In the genomic region with DNA sequence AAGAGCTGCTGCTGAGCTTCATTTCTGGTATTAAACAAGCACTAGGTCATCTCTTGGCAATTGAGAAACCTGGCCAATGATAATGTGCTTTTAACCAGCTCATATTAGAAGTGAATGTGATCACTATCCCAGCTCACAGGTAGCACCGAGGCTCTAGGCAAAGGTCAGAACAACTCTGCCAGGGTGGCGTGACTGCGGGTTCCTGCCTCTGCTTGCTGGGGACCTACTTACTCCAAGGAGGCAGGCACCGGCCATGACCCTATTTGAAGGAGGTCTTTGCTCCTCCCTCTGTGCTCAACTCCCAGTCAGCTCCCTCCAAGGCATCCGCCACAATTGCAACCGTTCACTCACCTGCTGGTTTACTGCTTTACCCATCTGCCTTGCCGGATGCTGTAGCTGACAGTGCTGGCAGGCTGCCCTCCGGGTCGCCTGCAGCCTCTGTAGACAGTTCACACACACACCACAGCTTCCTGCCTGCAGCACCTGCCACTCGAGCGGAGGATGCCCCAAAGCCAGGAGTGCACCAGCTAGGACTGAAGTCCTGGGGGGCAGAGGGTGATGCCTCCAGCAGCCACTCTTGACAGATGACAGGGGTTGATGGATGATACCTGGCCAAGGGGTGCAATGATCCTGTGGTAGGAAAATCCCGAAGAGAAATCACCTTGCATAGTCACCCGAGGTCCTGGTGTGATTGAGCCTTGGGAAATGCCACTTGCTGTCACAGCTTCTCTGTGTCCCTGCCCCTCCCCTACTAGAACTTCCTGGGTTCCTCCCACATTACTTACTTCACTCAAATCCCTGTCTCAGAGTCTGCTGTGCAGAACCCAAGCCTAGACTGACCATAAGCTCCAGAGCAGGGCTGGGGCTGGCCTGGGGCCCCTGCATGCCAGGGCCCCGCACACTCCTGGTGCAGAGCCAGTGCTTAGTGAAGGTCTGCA, we compare ENCODE assay signal across 9 cellular contexts. TPM values are rescaled to one million over a fixed set of nuclear protein-coding genes. Genes with fewer than 3 reads are reported as not detected.
DNase-seq lines count a peak whose midpoint lies in the region; ATAC-seq and TF ChIP-seq lines count a peak whose summit lies in the region.
"Had no signal": no experiment of that assay in that cellular context is flagged by ENCODE, and none has a peak within 500 bp of the region (broad histone marks: within the 10 kb centered on the region; RNA-seq: fewer than 3 reads in every experiment).

No MANE protein-coding gene starts in this region.

- no peaks in the 10 kb centered on the region for H3K4me1 ChIP-seq in osteoblast (ENCODE audit: insufficient read depth, low read length)

- in situ Hi-C loops in GM13977 (cut with MboI; ENCODE audit: low pct_unique_long_range_greater_than_20kb, low sequenced_read_pairs, unreplicated experiment): no loop called here

- no peak overlapping the region for H3K4me3 ChIP-seq in osteoblast (ENCODE audit: insufficient read depth, low read length)

- CTCF ChIA-PET in CD4-positive, alpha-beta T cell (lab: Charles Lee): no interaction called here

- H3K4me2 ChIP-seq in osteoblast (ENCODE audit: insufficient read depth, low read length): no peak overlapping the region

- peak overlapping the region; percentile 42 for H3K27ac ChIP-seq in CD4-positive, alpha-beta T cell (ENCODE audit: low read depth, low read length)
- H3K27ac ChIP-seq in osteoblast (ENCODE audit: low read depth, low read length): no peak overlapping the region
- H3K27ac ChIP-seq: C4-2B had no signal

- H3K36me3 Mint-ChIP-seq in CD4-positive, alpha-beta T cell (ENCODE audit: low read depth): no peaks in the 10 kb centered on the region
- no peaks in the 10 kb centered on the region for H3K36me3 Mint-ChIP-seq in activated T-helper 2 cell treated with anti-CD3 and anti-CD28 coated beads, Interferon-gamma antibody, Interleukin-2, Interleukin-4, amounts not matched to agents 10 μg/mL and 5 μg/mL and 100 μg/mL, durations not matched to agents 14 hours and 24 hours and 36 hours (ENCODE audit: low read depth)

- intact Hi-C loops in CD4-positive, alpha-beta T cell (cut with DNase I, micrococcal nuclease): loop anchor here in 1 of 2 experiments (2.0 to 5.0 kb wide), 2 partner anchors 58 to 87 kb away; no protein-coding TSS in a partner anchor
- intact Hi-C loops in activated T-helper 2 cell treated with anti-CD3 and anti-CD28 coated beads, Interferon-gamma antibody, Interleukin-2, Interleukin-4, amounts not matched to agents 10 μg/mL and 5 μg/mL and 100 μg/mL, durations not matched to agents 14 hours and 24 hours and 36 hours (cut with micrococcal nuclease): no loop called here

- H3K9me3 ChIP-seq in CD4-positive, alpha-beta T cell (ENCODE audit: control insufficient read depth, low read length): no peaks in the 10 kb centered on the region
- H3K9me3 ChIP-seq in osteoblast (ENCODE audit: low read depth, low read length): no peaks in the 10 kb centered on the region

- no peak for TF ChIP-seq CTCF in CD4-positive, alpha-beta T cell (IDR thresholded peaks at IDR 0.05)
- TF ChIP-seq CTCF in GM13977 (IDR thresholded peaks at IDR 0.05; ENCODE audit: extremely low read depth, insufficient read depth, missing control alignments) (no peak), osteoblast (IDR thresholded peaks at IDR 0.05; ENCODE audit: extremely low read depth, low read depth, low read length) (no peak)

- peak overlapping the region; percentile 76 for H3K27ac Mint-ChIP-seq in CD4-positive, alpha-beta T cell
- H3K27ac Mint-ChIP-seq in activated T-helper 2 cell treated with anti-CD3 and anti-CD28 coated beads, Interferon-gamma antibody, Interleukin-2, Interleukin-4, amounts not matched to agents 10 μg/mL and 5 μg/mL and 100 μg/mL, durations not matched to agents 14 hours and 24 hours and 36 hours: no peak overlapping the region

- peak overlapping the region; percentile 55 for H3K4me3 Mint-ChIP-seq in CD4-positive, alpha-beta T cell
- no peak overlapping the region for H3K4me3 Mint-ChIP-seq in activated T-helper 2 cell treated with anti-CD3 and anti-CD28 coated beads, Interferon-gamma antibody, Interleukin-2, Interleukin-4, amounts not matched to agents 10 μg/mL and 5 μg/mL and 100 μg/mL, durations not matched to agents 14 hours and 24 hours and 36 hours (ENCODE audit: low read depth)

- no peaks in the 10 kb centered on the region for H3K36me3 ChIP-seq in osteoblast (ENCODE audit: insufficient read depth, low read length)

- no peaks in the 10 kb centered on the region for H3K79me2 ChIP-seq in osteoblast (ENCODE audit: insufficient read depth, low read length)

- no peak overlapping the region for H2AFZ ChIP-seq in osteoblast (ENCODE audit: low read length)

- no peaks in the 10 kb centered on the region for H3K27me3 ChIP-seq in CD4-positive, alpha-beta T cell (ENCODE audit: control insufficient read depth, insufficient read depth, low read length)
- H3K27me3 ChIP-seq in osteoblast (ENCODE audit: insufficient read depth, low read length): peaks cover 68% of the 10 kb centered on the region

- peaks cover 9% of the 10 kb centered on the region for H3K27me3 Mint-ChIP-seq in CD4-positive, alpha-beta T cell
- H3K27me3 Mint-ChIP-seq in activated T-helper 2 cell treated with anti-CD3 and anti-CD28 coated beads, Interferon-gamma antibody, Interleukin-2, Interleukin-4, amounts not matched to agents 10 μg/mL and 5 μg/mL and 100 μg/mL, durations not matched to agents 14 hours and 24 hours and 36 hours (ENCODE audit: low read depth): peaks cover 21% of the 10 kb centered on the region

- no peaks in the 10 kb centered on the region for H4K20me1 ChIP-seq in osteoblast (ENCODE audit: insufficient read depth, low read length)

- POLR2A ChIA-PET in CD4-positive, alpha-beta T cell (lab: Charles Lee): interaction anchor here (0.6 to 2.5 kb wide), 8 partner anchors 9 to 1293 kb away, joined by 3 to 37 read pairs (median 7); a partner anchor contains a TSS

- peak; percentile 98 for ATAC-seq in CD4-positive, alpha-beta T cell (ENCODE audit: poor library complexity)
- ATAC-seq in GM21825 (IDR thresholded peaks at IDR 0.05; ENCODE audit: unreplicated experiment): peak; percentile 90

- peak in 9 of 10 experiments; percentile 40 to 82 (median 70) for DNase-seq in CD4-positive, alpha-beta T cell
- DNase-seq in NCI-H345 (lab: John Stamatoyannopoulos, UW): peak; percentile 93
- peak; percentile 46 for DNase-seq in activated T-helper 2 cell treated with anti-CD3 and anti-CD28 coated beads, Interferon-gamma antibody, Interleukin-2, Interleukin-4, amounts not matched to agents 10 μg/mL and 5 μg/mL and 100 μg/mL, durations not matched to agents 14 hours and 24 hours and 36 hours (ENCODE audit: low spot score)
- DNase-seq in stimulated activated CD4-positive, alpha-beta T cell treated with anti-CD3 and anti-CD28 coated beads, TNF-alpha, amount 100 ng/mL, for 48 hours (ENCODE audit: low read depth in 3 of 3): peak in 2 of 3 donors; percentile 39 to 41
- no peak for DNase-seq in GM13977 (ENCODE audit: low spot score)
- DNase-seq in osteoblast (ENCODE audit: insufficient read length, low spot score, missing footprints): no peak
- DNase-seq in HCEC 1CT: no peak

- H3K9me3 Mint-ChIP-seq in CD4-positive, alpha-beta T cell: no peaks in the 10 kb centered on the region
- H3K9me3 Mint-ChIP-seq in activated T-helper 2 cell treated with anti-CD3 and anti-CD28 coated beads, Interferon-gamma antibody, Interleukin-2, Interleukin-4, amounts not matched to agents 10 μg/mL and 5 μg/mL and 100 μg/mL, durations not matched to agents 14 hours and 24 hours and 36 hours: no peaks in the 10 kb centered on the region

- H3K4me1 Mint-ChIP-seq in CD4-positive, alpha-beta T cell (ENCODE audit: low read depth): peaks cover 38% of the 10 kb centered on the region
- H3K4me1 Mint-ChIP-seq in activated T-helper 2 cell treated with anti-CD3 and anti-CD28 coated beads, Interferon-gamma antibody, Interleukin-2, Interleukin-4, amounts not matched to agents 10 μg/mL and 5 μg/mL and 100 μg/mL, durations not matched to agents 14 hours and 24 hours and 36 hours (ENCODE audit: low read depth): peaks cover 20% of the 10 kb centered on the region

RNA-seq across cellular contexts. Expression of a gene that starts 8.8 kb away (rescaled TPM):
- total RNA-seq in CD4-positive, alpha-beta T cell: not detected
- total RNA-seq in activated T-helper 2 cell treated with anti-CD3 and anti-CD28 coated beads, Interferon-gamma antibody, Interleukin-2, Interleukin-4, amounts not matched to agents 10 μg/mL and 5 μg/mL and 100 μg/mL, durations not matched to agents 14 hours and 24 hours and 36 hours: not detected in 2 replicates
- not detected in 2 replicates for total RNA-seq in osteoblast

RNA-seq across cellular contexts. Expression of a gene that starts 32.8 kb away (rescaled TPM):
- total RNA-seq in CD4-positive, alpha-beta T cell: 10 to 100 TPM; 18.9 TPM
- 15.1 and 15.5 TPM in 2 replicates for total RNA-seq in activated T-helper 2 cell treated with anti-CD3 and anti-CD28 coated beads, Interferon-gamma antibody, Interleukin-2, Interleukin-4, amounts not matched to agents 10 μg/mL and 5 μg/mL and 100 μg/mL, durations not matched to agents 14 hours and 24 hours and 36 hours
- 1.4 and 2.1 TPM in 2 replicates for total RNA-seq in osteoblast

Comparison
In these comparisons a context has a peak if more than half of its experiments do, and no peak if none do; other contexts are left out.
1. DNase-seq: peak in CD4-positive, alpha-beta T cell (9 of 10), NCI-H345 (single experiment), activated T-helper 2 cell treated with anti-CD3 and anti-CD28 coated beads, Interferon-gamma antibody, Interleukin-2, Interleukin-4, amounts not matched to agents 10 μg/mL and 5 μg/mL and 100 μg/mL, durations not matched to agents 14 hours and 24 hours and 36 hours (single experiment) and stimulated activated CD4-positive, alpha-beta T cell treated with anti-CD3 and anti-CD28 coated beads, TNF-alpha, amount 100 ng/mL, for 48 hours (2 of 3); none in GM13977 (single experiment), osteoblast (single experiment) and HCEC 1CT (single experiment).